Comparison of ENCODE assay signal across 1 cellular context in the genomic region with DNA sequence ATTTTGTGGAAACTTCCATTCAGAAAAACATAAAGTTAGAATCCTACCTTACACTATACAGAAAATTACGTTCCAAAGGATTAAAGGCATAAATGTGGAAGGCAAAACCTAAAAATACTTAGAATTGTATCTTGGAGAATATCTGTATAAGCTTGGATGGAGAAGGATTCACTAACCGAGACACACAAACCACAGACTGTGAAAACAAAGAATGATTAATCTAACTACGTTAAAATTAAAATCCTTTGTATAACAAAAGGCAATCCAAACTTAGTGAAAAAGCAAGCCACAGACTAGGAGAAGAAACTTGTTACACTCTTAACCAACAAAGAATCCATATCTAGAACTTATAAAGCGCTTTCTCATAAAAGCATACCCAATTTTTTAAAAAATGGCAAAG.
TF ChIP-seq lines count a peak whose summit lies in the region.

No MANE protein-coding gene starts in this region.

TF ChIP-seq in IMR-90, 13 proteins besides CTCF, POLR2A, EP300 and RAD21:
- TF ChIP-seq SMC3 (IDR thresholded peaks at IDR 0.05; ENCODE audit: low read depth, low read length) (no peak), MAFK (IDR thresholded peaks at IDR 0.05; ENCODE audit: low read depth, low read length) (no peak), NFE2L2 (IDR thresholded peaks at IDR 0.05; ENCODE audit: low read depth, low read length) (no peak), RCOR1 (IDR thresholded peaks at IDR 0.05; ENCODE audit: insufficient replicate concordance, low read length) (no peak), CEBPB (IDR thresholded peaks at IDR 0.05; ENCODE audit: low read depth, low read length) (no peak), MAZ (IDR thresholded peaks at IDR 0.05; ENCODE audit: borderline replicate concordance, low read depth, low read length) (no peak)
- TF ChIP-seq, protein P1, sequence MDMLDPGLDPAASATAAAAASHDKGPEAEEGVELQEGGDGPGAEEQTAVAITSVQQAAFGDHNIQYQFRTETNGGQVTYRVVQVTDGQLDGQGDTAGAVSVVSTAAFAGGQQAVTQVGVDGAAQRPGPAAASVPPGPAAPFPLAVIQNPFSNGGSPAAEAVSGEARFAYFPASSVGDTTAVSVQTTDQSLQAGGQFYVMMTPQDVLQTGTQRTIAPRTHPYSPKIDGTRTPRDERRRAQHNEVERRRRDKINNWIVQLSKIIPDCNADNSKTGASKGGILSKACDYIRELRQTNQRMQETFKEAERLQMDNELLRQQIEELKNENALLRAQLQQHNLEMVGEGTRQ (IDR thresholded peaks at IDR 0.05; ENCODE audit: low read depth, low read length), result no peak
- TF ChIP-seq, protein P2, sequence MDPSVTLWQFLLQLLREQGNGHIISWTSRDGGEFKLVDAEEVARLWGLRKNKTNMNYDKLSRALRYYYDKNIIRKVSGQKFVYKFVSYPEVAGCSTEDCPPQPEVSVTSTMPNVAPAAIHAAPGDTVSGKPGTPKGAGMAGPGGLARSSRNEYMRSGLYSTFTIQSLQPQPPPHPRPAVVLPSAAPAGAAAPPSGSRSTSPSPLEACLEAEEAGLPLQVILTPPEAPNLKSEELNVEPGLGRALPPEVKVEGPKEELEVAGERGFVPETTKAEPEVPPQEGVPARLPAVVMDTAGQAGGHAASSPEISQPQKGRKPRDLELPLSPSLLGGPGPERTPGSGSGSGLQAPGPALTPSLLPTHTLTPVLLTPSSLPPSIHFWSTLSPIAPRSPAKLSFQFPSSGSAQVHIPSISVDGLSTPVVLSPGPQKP (IDR thresholded peaks at IDR 0.05; ENCODE audit: borderline replicate concordance, low read depth, low read length), result no peak
